In the genomic region with DNA sequence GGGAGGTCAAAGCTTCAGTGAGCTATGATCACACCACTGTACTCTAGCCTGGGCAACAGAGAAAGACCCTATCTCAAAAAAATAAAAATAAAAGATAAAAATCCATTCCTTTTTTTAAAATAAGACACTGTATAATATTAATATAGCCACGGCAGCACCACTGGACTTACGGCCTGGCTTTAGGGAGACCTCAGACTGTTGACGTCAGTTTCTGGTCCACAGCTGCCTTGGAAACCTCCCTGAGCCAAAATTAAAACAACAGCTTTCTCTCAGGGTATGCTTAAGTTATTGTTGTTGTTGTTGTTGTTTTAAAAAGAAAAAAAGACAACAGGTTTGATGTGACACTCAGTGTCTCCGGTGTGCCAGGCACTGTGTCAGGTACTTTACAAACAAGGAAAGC, we compare ENCODE assay signal across 1 cellular context.
TF ChIP-seq lines count a peak whose summit lies in the region.

No MANE protein-coding gene starts in this region.

TF ChIP-seq in GM23338, 12 proteins besides CTCF, POLR2A, EP300 and RAD21 (continued from another document):
- TF ChIP-seq, protein P1, sequence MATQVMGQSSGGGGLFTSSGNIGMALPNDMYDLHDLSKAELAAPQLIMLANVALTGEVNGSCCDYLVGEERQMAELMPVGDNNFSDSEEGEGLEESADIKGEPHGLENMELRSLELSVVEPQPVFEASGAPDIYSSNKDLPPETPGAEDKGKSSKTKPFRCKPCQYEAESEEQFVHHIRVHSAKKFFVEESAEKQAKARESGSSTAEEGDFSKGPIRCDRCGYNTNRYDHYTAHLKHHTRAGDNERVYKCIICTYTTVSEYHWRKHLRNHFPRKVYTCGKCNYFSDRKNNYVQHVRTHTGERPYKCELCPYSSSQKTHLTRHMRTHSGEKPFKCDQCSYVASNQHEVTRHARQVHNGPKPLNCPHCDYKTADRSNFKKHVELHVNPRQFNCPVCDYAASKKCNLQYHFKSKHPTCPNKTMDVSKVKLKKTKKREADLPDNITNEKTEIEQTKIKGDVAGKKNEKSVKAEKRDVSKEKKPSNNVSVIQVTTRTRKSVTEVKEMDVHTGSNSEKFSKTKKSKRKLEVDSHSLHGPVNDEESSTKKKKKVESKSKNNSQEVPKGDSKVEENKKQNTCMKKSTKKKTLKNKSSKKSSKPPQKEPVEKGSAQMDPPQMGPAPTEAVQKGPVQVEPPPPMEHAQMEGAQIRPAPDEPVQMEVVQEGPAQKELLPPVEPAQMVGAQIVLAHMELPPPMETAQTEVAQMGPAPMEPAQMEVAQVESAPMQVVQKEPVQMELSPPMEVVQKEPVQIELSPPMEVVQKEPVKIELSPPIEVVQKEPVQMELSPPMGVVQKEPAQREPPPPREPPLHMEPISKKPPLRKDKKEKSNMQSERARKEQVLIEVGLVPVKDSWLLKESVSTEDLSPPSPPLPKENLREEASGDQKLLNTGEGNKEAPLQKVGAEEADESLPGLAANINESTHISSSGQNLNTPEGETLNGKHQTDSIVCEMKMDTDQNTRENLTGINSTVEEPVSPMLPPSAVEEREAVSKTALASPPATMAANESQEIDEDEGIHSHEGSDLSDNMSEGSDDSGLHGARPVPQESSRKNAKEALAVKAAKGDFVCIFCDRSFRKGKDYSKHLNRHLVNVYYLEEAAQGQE (IDR thresholded peaks at IDR 0.05; ENCODE audit: unreplicated experiment): no peak
- TF ChIP-seq NANOG (IDR thresholded peaks at IDR 0.05; ENCODE audit: borderline replicate concordance): no peak
- no peak for TF ChIP-seq JUNB (IDR thresholded peaks at IDR 0.05; ENCODE audit: unreplicated experiment)
- TF ChIP-seq POLR2AphosphoS5 (IDR thresholded peaks at IDR 0.05; ENCODE audit: low read depth): no peak
- TF ChIP-seq EZH2 (IDR thresholded peaks at IDR 0.05; ENCODE audit: low read depth, unreplicated experiment): no peak
- TF ChIP-seq, protein P2, sequence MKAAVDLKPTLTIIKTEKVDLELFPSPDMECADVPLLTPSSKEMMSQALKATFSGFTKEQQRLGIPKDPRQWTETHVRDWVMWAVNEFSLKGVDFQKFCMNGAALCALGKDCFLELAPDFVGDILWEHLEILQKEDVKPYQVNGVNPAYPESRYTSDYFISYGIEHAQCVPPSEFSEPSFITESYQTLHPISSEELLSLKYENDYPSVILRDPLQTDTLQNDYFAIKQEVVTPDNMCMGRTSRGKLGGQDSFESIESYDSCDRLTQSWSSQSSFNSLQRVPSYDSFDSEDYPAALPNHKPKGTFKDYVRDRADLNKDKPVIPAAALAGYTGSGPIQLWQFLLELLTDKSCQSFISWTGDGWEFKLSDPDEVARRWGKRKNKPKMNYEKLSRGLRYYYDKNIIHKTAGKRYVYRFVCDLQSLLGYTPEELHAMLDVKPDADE (IDR thresholded peaks at IDR 0.05): no peak
- no peak for TF ChIP-seq EZH2phosphoT487 (IDR thresholded peaks at IDR 0.05; ENCODE audit: unreplicated experiment)
